ENCODE assay signal across 2 cellular contexts in the genomic region with DNA sequence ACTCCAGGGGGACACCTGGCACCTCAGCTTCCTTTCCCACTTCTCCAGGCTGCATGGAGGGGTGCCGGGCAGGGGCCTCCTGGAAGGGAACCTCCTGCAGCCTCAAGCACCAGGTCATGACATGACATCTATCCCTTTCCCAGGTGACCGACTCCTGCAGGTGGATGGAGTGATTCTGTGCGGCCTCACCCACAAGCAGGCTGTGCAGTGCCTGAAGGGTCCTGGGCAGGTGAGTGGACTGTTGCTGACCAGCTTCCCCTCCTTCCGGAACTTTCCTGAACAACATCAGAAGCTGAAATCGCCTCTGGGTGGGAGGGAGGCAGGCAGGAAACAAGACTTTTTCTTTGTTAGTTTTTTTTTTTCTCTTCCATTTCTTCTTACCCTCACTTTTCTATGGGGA. TPM values are rescaled to one million over a fixed set of nuclear protein-coding genes. Genes with fewer than 3 reads are reported as not detected.
"Had no signal": no experiment of that assay in that cellular context is flagged by ENCODE, and none has a peak within 500 bp of the region (broad histone marks: within the 10 kb centered on the region; RNA-seq: fewer than 3 reads in every experiment).

No MANE protein-coding gene starts in this region.

RNA-seq across cellular contexts. Expression of gene PTPN20, which starts 34.5 kb away (rescaled TPM):
- total RNA-seq: LHCN-M2, M059J had no signal
